ENCODE assay signal across 24 cellular contexts in the genomic region with DNA sequence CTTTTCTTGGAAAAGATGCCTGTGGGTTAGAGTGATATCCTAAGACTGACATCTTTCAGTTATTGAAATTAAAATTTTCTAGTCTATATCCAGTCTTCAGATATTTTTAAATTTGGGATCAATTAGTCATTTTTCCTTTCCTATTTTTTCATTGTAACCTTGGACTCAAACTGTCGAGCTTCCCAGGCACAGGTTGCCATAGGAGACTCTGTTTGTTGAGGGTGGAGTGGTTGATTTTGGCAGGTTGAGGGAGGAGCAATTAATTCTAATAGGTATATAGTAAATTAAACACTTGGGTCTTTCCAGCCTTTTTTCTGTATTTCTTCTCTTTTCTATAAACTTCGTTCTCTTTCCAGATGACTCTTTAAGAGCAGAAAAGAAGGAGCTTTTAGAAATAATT.
"Had no signal": no experiment of that assay in that cellular context is flagged by ENCODE, and none has a peak within 500 bp of the region (broad histone marks: within the 10 kb centered on the region; RNA-seq: fewer than 3 reads in every experiment).

No MANE protein-coding gene starts in this region.

- H3K27me3 ChIP-seq: adrenal gland, breast epithelium, colonic mucosa had no signal

- ATAC-seq: activated CD8-positive, alpha-beta T cell treated with anti-CD3 and anti-CD28 coated beads, Interleukin-2, amount 10 ng/mL, durations not matched to agents 7 days and 5 days; PC-3; T-helper 17 cell; WTC11 had no signal

- H3K36me3 ChIP-seq: adrenal gland, breast epithelium, colonic mucosa had no signal

- H3K4me1 ChIP-seq: adrenal gland, breast epithelium, colonic mucosa had no signal

- H3K9me3 ChIP-seq: adrenal gland, breast epithelium, colonic mucosa had no signal

- H3K4me3 ChIP-seq: adrenal gland, breast epithelium, colonic mucosa had no signal

- DNase-seq: activated CD4-positive, alpha-beta T cell treated with anti-CD3 and anti-CD28 coated beads for 48 hours; activated CD4-positive, alpha-beta T cell treated with anti-CD3 and anti-CD28 coated beads, Interleukin-2, amount 50 U/mL, for 4 hours; activated CD4-positive, CD25-positive, alpha-beta regulatory T cell treated with anti-CD3 and anti-CD28 coated beads, Interleukin-2, amount 50 U/mL, for 72 hours; activated CD8-positive, alpha-beta memory T cell treated with anti-CD3 and anti-CD28 coated beads, Interleukin-2, amount 50 U/mL, for 48 hours; activated CD8-positive, alpha-beta T cell treated with anti-CD3 and anti-CD28 coated beads, Interleukin-2, amount 10 ng/mL, durations not matched to agents 7 days and 5 days; activated naive CD4-positive, alpha-beta T cell treated with anti-CD3 and anti-CD28 coated beads, Interleukin-2, amount 50 U/mL, for 16 hours; activated naive CD8-positive, alpha-beta T cell treated with anti-CD3 and anti-CD28 coated beads, Interleukin-2, amount 10 ng/mL, durations not matched to agents 7 days and 5 days; activated T-cell treated with anti-CD3 and anti-CD28 coated beads, Interleukin-2, amount 50 U/mL, for 1 hour; adrenal gland; anterior cingulate cortex; caudate nucleus; colonic mucosa; Karpas-422; NCI-H146; NCI-H187 treated with DMSO at 0.1 percent for 48 hours; NCI-H2107; NCI-H524 treated with DMSO at 0.1 percent for 48 hours; PC-3; SHP77 treated with DMSO at 0.1 percent for 48 hours; T-helper 17 cell; T-helper 9 cell had no signal

- H3K27ac ChIP-seq: adrenal gland, breast epithelium, colonic mucosa had no signal

- FAIRE-seq: RCC 7860 had no signal
